ENCODE assay signal across 12 cellular contexts in genomic region chr2:176583530-176584101, GRCh38.
A peak's percentile ranks its signal among the peaks of the same experiment; 100 is the strongest.
DNase-seq lines count a peak whose midpoint lies in the region; ATAC-seq, FAIRE-seq and TF ChIP-seq lines count a peak whose summit lies in the region.
"Had no signal": no experiment of that assay in that cellular context is flagged by ENCODE, and none has a peak within 500 bp of the region (broad histone marks: within the 10 kb centered on the region; RNA-seq: fewer than 3 reads in every experiment).

No MANE protein-coding gene starts in this region.

- CTCF ChIA-PET in activated CD4-positive, alpha-beta T cell treated with anti-CD3 and anti-CD28 coated beads, Interleukin-2, amount 10 ng/mL, durations not matched to agents 7 days and 5 days (lab: Charles Lee), result interaction anchor here (1.0 kb wide), 2 partner anchors 29 to 457 kb away, joined by 3 read pairs; no protein-coding TSS in a partner anchor

- ATAC-seq in RWPE2 (ENCODE audit: low read depth), result peak; percentile 71
- peak; percentile 85 for ATAC-seq in stimulated activated effector memory CD8-positive, alpha-beta T cell treated with anti-CD3 and anti-CD28 coated beads, Interleukin-12 subunit alpha, Interleukin-12 subunit beta, amount 100 ng/mL, for 72 hours

- H3K9me3 ChIP-seq in RWPE2 (ENCODE audit: severe bottlenecking) (no peaks in the 10 kb centered on the region), fibroblast of lung (ENCODE audit: control insufficient read depth, insufficient read depth, low read depth, low read length) (no peaks in the 10 kb centered on the region), tibial artery (no peaks in the 10 kb centered on the region)

- H3K27me3 Mint-ChIP-seq in activated CD4-positive, alpha-beta T cell treated with anti-CD3 and anti-CD28 coated beads, Interleukin-2, amount 10 ng/mL, durations not matched to agents 7 days and 5 days, result peaks cover 31% of the 10 kb centered on the region

- H3K9me3 Mint-ChIP-seq in stimulated activated effector memory CD8-positive, alpha-beta T cell treated with anti-CD3 and anti-CD28 coated beads, Interleukin-12 subunit alpha, Interleukin-12 subunit beta, amount 100 ng/mL, for 72 hours, result no peaks in the 10 kb centered on the region
- H3K9me3 Mint-ChIP-seq in activated CD4-positive, alpha-beta T cell treated with anti-CD3 and anti-CD28 coated beads, Interleukin-2, amount 10 ng/mL, durations not matched to agents 7 days and 5 days, result no peaks in the 10 kb centered on the region
- H3K9me3 Mint-ChIP-seq: activated T-helper 2 cell treated with anti-CD3 and anti-CD28 coated beads, Interferon-gamma antibody, Interleukin-2, Interleukin-4, amounts not matched to agents 10 μg/mL and 5 μg/mL and 100 μg/mL, durations not matched to agents 14 hours and 24 hours and 36 hours had no signal

- peaks cover 26% of the 10 kb centered on the region for H3K4me1 ChIP-seq in RWPE2 (ENCODE audit: insufficient read depth, poor library complexity, severe bottlenecking)
- H3K4me1 ChIP-seq in fibroblast of lung (ENCODE audit: control insufficient read depth, extremely low read depth, insufficient read depth, low read length), result peaks cover 2% of the 10 kb centered on the region
- H3K4me1 ChIP-seq in tibial artery, result no peaks in the 10 kb centered on the region

- H3K36me3 ChIP-seq in RWPE2 (ENCODE audit: low read depth) (no peaks in the 10 kb centered on the region), fibroblast of lung (ENCODE audit: control insufficient read depth, insufficient read depth, low read length) (no peaks in the 10 kb centered on the region), tibial artery (no peaks in the 10 kb centered on the region)

- intact Hi-C loops in tibial artery (cut with DNase I; ENCODE audit: low total_unique reads), result no loop called here

- no peaks in the 10 kb centered on the region for H4K20me1 ChIP-seq in fibroblast of lung (ENCODE audit: control insufficient read depth, extremely low read depth, insufficient read depth, low read length)

- H3K27ac ChIP-seq in RWPE2 (ENCODE audit: poor library complexity, severe bottlenecking), result peak overlapping the region; percentile 83
- H3K27ac ChIP-seq in fibroblast of lung (ENCODE audit: insufficient read depth, low read length), result no peak overlapping the region
- H3K27ac ChIP-seq in tibial artery, result no peak overlapping the region
- H3K27ac ChIP-seq: VCaP had no signal

- peak; percentile 19 for DNase-seq in HFF-Myc (ENCODE audit: extremely low read depth, low read depth)
- DNase-seq in RWPE2 (ENCODE audit: low spot score), result no peak
- DNase-seq in fibroblast of lung (ENCODE audit: low read depth in 2 of 2), result peak; percentile 2 to 84
- peak in 1 of 2 donors; percentile 59 for DNase-seq in stimulated activated effector memory CD8-positive, alpha-beta T cell treated with anti-CD3 and anti-CD28 coated beads, Interleukin-12 subunit alpha, Interleukin-12 subunit beta, amount 100 ng/mL, for 72 hours (ENCODE audit: low spot score in 2 of 2)
- no peak for DNase-seq in tibial artery
- DNase-seq in GM12892 (ENCODE audit: insufficient read length), result no peak
- DNase-seq in activated CD4-positive, alpha-beta T cell treated with anti-CD3 and anti-CD28 coated beads, Interleukin-2, amount 10 ng/mL, durations not matched to agents 7 days and 5 days, result no peak
- DNase-seq: GDM1, naive B cell, NCI-H1436 had no signal

- H3K4me3 Mint-ChIP-seq in stimulated activated effector memory CD8-positive, alpha-beta T cell treated with anti-CD3 and anti-CD28 coated beads, Interleukin-12 subunit alpha, Interleukin-12 subunit beta, amount 100 ng/mL, for 72 hours, result peak overlapping the region; percentile 9
- H3K4me3 Mint-ChIP-seq in activated CD4-positive, alpha-beta T cell treated with anti-CD3 and anti-CD28 coated beads, Interleukin-2, amount 10 ng/mL, durations not matched to agents 7 days and 5 days, result no peak overlapping the region
- H3K4me3 Mint-ChIP-seq: naive B cell had no signal

- POLR2A ChIA-PET in activated CD4-positive, alpha-beta T cell treated with anti-CD3 and anti-CD28 coated beads, Interleukin-2, amount 10 ng/mL, durations not matched to agents 7 days and 5 days (lab: Charles Lee), result no interaction called here

- no peak overlapping the region for H3K4me2 ChIP-seq in fibroblast of lung (ENCODE audit: extremely low read depth, insufficient read depth, low read length)

- no peak overlapping the region for H3K4me3 ChIP-seq in HFF-Myc (replicated peaks; ENCODE audit: low read depth, low read length)
- H3K4me3 ChIP-seq in RWPE2 (ENCODE audit: severe bottlenecking), result no peak overlapping the region
- no peak overlapping the region for H3K4me3 ChIP-seq in fibroblast of lung (replicated peaks in 1 of 4; ENCODE audit: control extremely low read depth in 1 of 4, insufficient read depth in 1 of 4, low read depth in 3 of 4, low read length in 4 of 4)
- no peak overlapping the region for H3K4me3 ChIP-seq in tibial artery

- no peak for TF ChIP-seq CTCF in HFF-Myc (IDR thresholded peaks at IDR 0.05; ENCODE audit: low read depth, low read length, missing control alignments)
- TF ChIP-seq CTCF in RWPE2 (IDR thresholded peaks at IDR 0.05; ENCODE audit: poor library complexity, severe bottlenecking), result no peak
- no peak for TF ChIP-seq CTCF in fibroblast of lung (conservative IDR thresholded peaks at IDR 0.05 in 1 of 2, IDR thresholded peaks at IDR 0.05 in 1 of 2; ENCODE audit: low read depth in 1 of 2, low read length in 2 of 2)
- no peak for TF ChIP-seq CTCF in tibial artery (IDR thresholded peaks at IDR 0.05)

- no peaks in the 10 kb centered on the region for H3K79me2 ChIP-seq in fibroblast of lung (ENCODE audit: control insufficient read depth, insufficient read depth, low read length)

- H2AFZ ChIP-seq in fibroblast of lung (ENCODE audit: low read length), result no peak overlapping the region

- no peak for FAIRE-seq in GM12892 (lab: Jason Lieb, UNC)

- H3K36me3 Mint-ChIP-seq in stimulated activated effector memory CD8-positive, alpha-beta T cell treated with anti-CD3 and anti-CD28 coated beads, Interleukin-12 subunit alpha, Interleukin-12 subunit beta, amount 100 ng/mL, for 72 hours, result no peaks in the 10 kb centered on the region
- H3K36me3 Mint-ChIP-seq in activated CD4-positive, alpha-beta T cell treated with anti-CD3 and anti-CD28 coated beads, Interleukin-2, amount 10 ng/mL, durations not matched to agents 7 days and 5 days (ENCODE audit: low read depth), result no peaks in the 10 kb centered on the region
- H3K36me3 Mint-ChIP-seq: naive B cell had no signal

- H3K9ac ChIP-seq in fibroblast of lung (ENCODE audit: insufficient read depth, low read length), result no peak overlapping the region

- H3K27ac Mint-ChIP-seq in stimulated activated effector memory CD8-positive, alpha-beta T cell treated with anti-CD3 and anti-CD28 coated beads, Interleukin-12 subunit alpha, Interleukin-12 subunit beta, amount 100 ng/mL, for 72 hours, result no peak overlapping the region
- no peak overlapping the region for H3K27ac Mint-ChIP-seq in activated CD4-positive, alpha-beta T cell treated with anti-CD3 and anti-CD28 coated beads, Interleukin-2, amount 10 ng/mL, durations not matched to agents 7 days and 5 days
- H3K27ac Mint-ChIP-seq: activated T-helper 2 cell treated with anti-CD3 and anti-CD28 coated beads, Interferon-gamma antibody, Interleukin-2, Interleukin-4, amounts not matched to agents 10 μg/mL and 5 μg/mL and 100 μg/mL, durations not matched to agents 14 hours and 24 hours and 36 hours had no signal

- H3K27me3 ChIP-seq in RWPE2 (ENCODE audit: insufficient read depth, poor library complexity, severe bottlenecking) (no peaks in the 10 kb centered on the region), fibroblast of lung (ENCODE audit: control insufficient read depth, insufficient read depth, low read length) (no peaks in the 10 kb centered on the region), tibial artery (no peaks in the 10 kb centered on the region)

- H3K4me1 Mint-ChIP-seq in stimulated activated effector memory CD8-positive, alpha-beta T cell treated with anti-CD3 and anti-CD28 coated beads, Interleukin-12 subunit alpha, Interleukin-12 subunit beta, amount 100 ng/mL, for 72 hours, result peaks cover 10% of the 10 kb centered on the region
- peaks cover 8% of the 10 kb centered on the region for H3K4me1 Mint-ChIP-seq in activated CD4-positive, alpha-beta T cell treated with anti-CD3 and anti-CD28 coated beads, Interleukin-2, amount 10 ng/mL, durations not matched to agents 7 days and 5 days
- H3K4me1 Mint-ChIP-seq: naive B cell had no signal

- TF ChIP-seq POLR2A in GM12892 (IDR thresholded peaks at IDR 0.05; ENCODE audit: low read depth, low read length), result no peak

Comparison
In these comparisons a context has a peak if more than half of its experiments do, and no peak if none do; other contexts are left out.
1. DNase-seq: peak in HFF-Myc (single experiment) and fibroblast of lung (2 of 2); none in RWPE2 (single experiment), tibial artery (0 of 2), GM12892 (single experiment) and activated CD4-positive, alpha-beta T cell treated with anti-CD3 and anti-CD28 coated beads, Interleukin-2, amount 10 ng/mL, durations not matched to agents 7 days and 5 days (single experiment).